Comparison of ENCODE assay signal across 8 cellular contexts in the genomic region with DNA sequence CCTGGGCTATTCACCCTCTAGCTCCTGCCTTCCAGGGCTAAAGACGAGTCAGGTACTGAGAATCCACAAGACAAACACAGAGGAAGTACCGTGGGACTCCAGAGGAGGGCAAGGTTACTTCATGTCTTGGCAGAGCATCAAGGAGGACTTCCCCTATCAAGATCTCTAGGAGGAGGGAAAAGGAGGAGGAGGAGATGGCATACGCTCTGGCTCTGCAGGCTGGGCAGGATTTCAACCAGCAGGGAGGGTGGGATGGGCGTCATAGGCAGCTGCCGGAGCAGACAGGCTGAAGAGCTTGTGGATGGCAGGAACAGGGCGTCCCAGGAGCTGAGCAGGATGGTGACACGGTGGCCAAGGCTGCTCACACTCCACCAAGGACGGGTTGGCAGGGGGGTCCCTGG. TPM values are rescaled to one million over a fixed set of nuclear protein-coding genes. Genes with fewer than 3 reads are reported as not detected.
A peak's percentile ranks its signal among the peaks of the same experiment; 100 is the strongest.
DNase-seq lines count a peak whose midpoint lies in the region; ATAC-seq and TF ChIP-seq lines count a peak whose summit lies in the region.

No MANE protein-coding gene starts in this region.

- H2AK5ac ChIP-seq in mesendoderm (ENCODE audit: low read length) = no peak overlapping the region

- no peak overlapping the region for H3K23ac ChIP-seq in mesendoderm (ENCODE audit: low read length)

- no CpG with 5 or more reads among the region's 8 CpGs for WGBS in mesendoderm (ENCODE audit: extremely low coverage, insufficient coverage, low lambda C conversion rate)

- CTCF ChIA-PET in GM10248 (lab: Yijun Ruan, JAX) = interaction anchor here (1.3 kb wide), 1 partner anchor 19 kb away, joined by 3 read pairs; no protein-coding TSS in a partner anchor

- H3K27me3 ChIP-seq in mesendoderm (ENCODE audit: insufficient read depth, low read length, poor library complexity) = no peaks in the 10 kb centered on the region

- no peak overlapping the region for H4K8ac ChIP-seq in mesendoderm (ENCODE audit: low read depth, low read length)

- H3K4me3 ChIP-seq in choroid plexus epithelial cell (ENCODE audit: low read depth, low read length) (no peak overlapping the region), mesendoderm (ENCODE audit: low read length) (no peak overlapping the region)

- no peak overlapping the region for H3K9ac ChIP-seq in mesendoderm (ENCODE audit: low read length)

- no peak overlapping the region for H2BK15ac ChIP-seq in mesendoderm (replicated peaks; ENCODE audit: low read depth)

- H3K4ac ChIP-seq in mesendoderm (ENCODE audit: low read depth, low read length) = no peak overlapping the region

- no peak for TF ChIP-seq POLR2A in GM18505 (IDR thresholded peaks at IDR 0.05; ENCODE audit: borderline replicate concordance, extremely low read depth, insufficient read depth, insufficient read length)

- H3K4me1 ChIP-seq in mesendoderm (ENCODE audit: control insufficient read depth, low read depth, low read length) = no peaks in the 10 kb centered on the region

- H3K18ac ChIP-seq in mesendoderm (ENCODE audit: low read length) = no peak overlapping the region

- H2BK5ac ChIP-seq in mesendoderm (ENCODE audit: low read length) = no peak overlapping the region

- ATAC-seq in HG02588 (IDR thresholded peaks at IDR 0.05; ENCODE audit: unreplicated experiment) = no peak
- no peak for ATAC-seq in GM18505 (IDR thresholded peaks at IDR 0.05; ENCODE audit: unreplicated experiment)

- H3K79me2 ChIP-seq in mesendoderm (ENCODE audit: control insufficient read depth, insufficient read depth, low read length) = no peaks in the 10 kb centered on the region

- H3K27ac ChIP-seq in mesendoderm (ENCODE audit: low read depth, low read length) = no peak overlapping the region

- H3K79me1 ChIP-seq in mesendoderm (ENCODE audit: low read length) = no peaks in the 10 kb centered on the region

- H3K56ac ChIP-seq in mesendoderm (ENCODE audit: low read length) = no peak overlapping the region

- POLR2A ChIA-PET in GM10248 (lab: Yijun Ruan, JAX) = interaction anchor here (0.6 kb wide), 1 partner anchor 155 kb away, joined by 3 read pairs; no protein-coding TSS in a partner anchor

- H2BK120ac ChIP-seq in mesendoderm (ENCODE audit: low read depth, low read length) = no peak overlapping the region

- H3K4me2 ChIP-seq in mesendoderm (ENCODE audit: low read length) = no peak overlapping the region

- DNase-seq in GM10248 (ENCODE audit: extremely low spot score) = peak; percentile 21
- peak; percentile 68 for DNase-seq in NCI-H69 (lab: John Stamatoyannopoulos, UW)
- peak; percentile 93 for DNase-seq in choroid plexus epithelial cell (ENCODE audit: low read depth)
- peak; percentile 93 for DNase-seq in mesendoderm
- no peak for DNase-seq in NCI-H2081 (lab: John Stamatoyannopoulos, UW)
- DNase-seq in NCI-H1694 (lab: John Stamatoyannopoulos, UW) = no peak

- TF ChIP-seq CTCF in GM10248 (IDR thresholded peaks at IDR 0.05; ENCODE audit: control extremely low read depth, extremely low read depth, low read depth, missing control alignments) (no peak), choroid plexus epithelial cell (conservative IDR thresholded peaks at IDR 0.05; ENCODE audit: low read depth, low read length) (peak; percentile 72)

- H3K36me3 ChIP-seq in mesendoderm (ENCODE audit: control insufficient read depth, insufficient read depth, low read length) = peaks cover 10% of the 10 kb centered on the region

- no peak overlapping the region for H4K5ac ChIP-seq in mesendoderm (ENCODE audit: low read length)

RNA-seq across cellular contexts. Expression of gene MDH2, which starts 21.3 kb away (rescaled TPM):
- polyA plus RNA-seq in mesendoderm (2013, experiment 1 of 2) = 265 TPM
- 265 TPM for polyA plus RNA-seq in mesendoderm (2013, experiment 2 of 2)

RNA-seq across cellular contexts. Expression of gene STYXL1, which starts 21.4 kb away (rescaled TPM):
- 24.9 TPM for polyA plus RNA-seq in mesendoderm (2013, experiment 1 of 2)
- polyA plus RNA-seq in mesendoderm (2013, experiment 2 of 2) = 26.3 TPM

Comparison
In these comparisons a context has a peak if more than half of its experiments do, and no peak if none do; other contexts are left out.
1. DNase-seq: peak in GM10248 (single experiment), NCI-H69 (single experiment), choroid plexus epithelial cell (single experiment) and mesendoderm (single experiment); none in NCI-H2081 (0 of 2) and NCI-H1694 (single experiment).